24 cellular contexts compared by ENCODE assay signal in genomic region chr15:69288531-69289311, GRCh38. TPM values are rescaled to one million over a fixed set of nuclear protein-coding genes. Genes with fewer than 3 reads are reported as not detected.
DNase-seq lines count a peak whose midpoint lies in the region; ATAC-seq and TF ChIP-seq lines count a peak whose summit lies in the region.
"Had no signal": no experiment of that assay in that cellular context is flagged by ENCODE, and none has a peak within 500 bp of the region (broad histone marks: within the 10 kb centered on the region; RNA-seq: fewer than 3 reads in every experiment).

No MANE protein-coding gene starts in this region.

- TF ChIP-seq CTCF in left ventricle myocardium inferior (IDR thresholded peaks at IDR 0.05; ENCODE audit: borderline replicate concordance) (no peak), lung (IDR thresholded peaks at IDR 0.05; ENCODE audit: control extremely low read depth, extremely low read depth) (no peak), Caco-2 (IDR thresholded peaks at IDR 0.05; ENCODE audit: insufficient read depth in 1 of 2, low read depth in 1 of 2, low read length in 1 of 2, severe bottlenecking in 1 of 2, unreplicated experiment in 1 of 2) (no peak)

- H3K27me3 Mint-ChIP-seq in Caco-2 (ENCODE audit: insufficient read depth, unreplicated experiment): no peaks in the 10 kb centered on the region
- peaks cover 0 to 4% (median 2%) of the 10 kb centered on the region in 5 donors for H3K27me3 Mint-ChIP-seq in naive thymus-derived CD8-positive, alpha-beta T cell
- H3K27me3 Mint-ChIP-seq: stimulated activated naive CD8-positive, alpha-beta T cell treated with anti-CD3 and anti-CD28 coated beads, Interleukin-15, Interleukin-2, amounts not matched to agents 100 ng/mL and 50 ng/mL, for 24 hours had no signal

- H3K27me3 ChIP-seq in left ventricle myocardium inferior (ENCODE audit: low read depth) (no peaks in the 10 kb centered on the region), lung (ENCODE audit: control insufficient read depth, insufficient read depth) (no peaks in the 10 kb centered on the region), Caco-2 (replicated peaks; ENCODE audit: control insufficient read depth, insufficient read depth, low read length) (no peaks in the 10 kb centered on the region)
- H3K27me3 ChIP-seq: gastroesophageal sphincter, tibial artery had no signal

- H3K36me3 ChIP-seq in left ventricle myocardium inferior (no peaks in the 10 kb centered on the region), lung (ENCODE audit: control insufficient read depth in 2 of 2, insufficient read depth in 2 of 2, low read length in 2 of 2) (no peaks in the 10 kb centered on the region), Caco-2 (ENCODE audit: control insufficient read depth, insufficient read depth, low read length) (no peaks in the 10 kb centered on the region)
- H3K36me3 ChIP-seq: esophagus muscularis mucosa, gastroesophageal sphincter, tibial artery had no signal

- intact Hi-C loops in left ventricle myocardium inferior (cut with micrococcal nuclease) (no loop called here), left cardiac atrium (cut with DNase I) (no loop called here), Caco-2 (cut with micrococcal nuclease; ENCODE audit: unreplicated experiment) (no loop called here)

- peaks cover 30% of the 10 kb centered on the region for H3K4me1 ChIP-seq in left ventricle myocardium inferior
- peaks cover 0 to 13% of the 10 kb centered on the region in 2 donors for H3K4me1 ChIP-seq in lung (ENCODE audit: control insufficient read depth in 2 of 2, insufficient read depth in 2 of 2, low read length in 2 of 2)
- peaks cover 22% of the 10 kb centered on the region for H3K4me1 ChIP-seq in Caco-2
- H3K4me1 ChIP-seq: gastroesophageal sphincter, tibial artery had no signal

- ATAC-seq in left cardiac atrium (no peak), lung (ENCODE audit: insufficient read depth, low FRiP score) (peak; percentile 42)
- no peak for ATAC-seq in naive thymus-derived CD8-positive, alpha-beta T cell
- ATAC-seq: activated T-cell treated with anti-CD3 and anti-CD28 coated beads, Interleukin-2, amount 50 U/mL, for 72 hours; gastroesophageal sphincter had no signal

- H3K4me1 Mint-ChIP-seq in Caco-2 (ENCODE audit: low read depth, unreplicated experiment): peaks cover 8% of the 10 kb centered on the region
- no peaks in the 10 kb centered on the region for H3K4me1 Mint-ChIP-seq in naive thymus-derived CD8-positive, alpha-beta T cell
- H3K4me1 Mint-ChIP-seq: central memory CD8-positive, alpha-beta T cell had no signal

- no peaks in the 10 kb centered on the region for H3K36me3 Mint-ChIP-seq in Caco-2 (ENCODE audit: insufficient read depth, unreplicated experiment)
- no peaks in the 10 kb centered on the region for H3K36me3 Mint-ChIP-seq in naive thymus-derived CD8-positive, alpha-beta T cell

- BruUV-seq in Caco-2 (replicated peaks; lab: Mats Ljungman, UMichigan): no TSS peak

- H3K4me3 Mint-ChIP-seq in Caco-2 (ENCODE audit: unreplicated experiment): no peak overlapping the region
- H3K4me3 Mint-ChIP-seq in naive thymus-derived CD8-positive, alpha-beta T cell: no peak overlapping the region
- H3K4me3 Mint-ChIP-seq: activated naive CD4-positive, alpha-beta T cell treated with anti-CD3 and anti-CD28 coated beads for 36 hours; activated T-cell treated with anti-CD3 and anti-CD28 coated beads, Interleukin-2, amount 50 U/mL, for 72 hours; central memory CD8-positive, alpha-beta T cell; stimulated activated naive CD8-positive, alpha-beta T cell treated with anti-CD3 and anti-CD28 coated beads, Interleukin-15, Interleukin-2, amounts not matched to agents 100 ng/mL and 50 ng/mL, for 24 hours had no signal

- no peaks in the 10 kb centered on the region for H3K9me3 Mint-ChIP-seq in Caco-2 (ENCODE audit: unreplicated experiment)
- H3K9me3 Mint-ChIP-seq in naive thymus-derived CD8-positive, alpha-beta T cell: no peaks in the 10 kb centered on the region
- H3K9me3 Mint-ChIP-seq: activated naive CD4-positive, alpha-beta T cell treated with anti-CD3 and anti-CD28 coated beads for 36 hours; activated T-cell treated with anti-CD3 and anti-CD28 coated beads, Interleukin-2, amount 50 U/mL, for 72 hours; central memory CD8-positive, alpha-beta T cell; stimulated activated naive CD8-positive, alpha-beta T cell treated with anti-CD3 and anti-CD28 coated beads, Interleukin-15, Interleukin-2, amounts not matched to agents 100 ng/mL and 50 ng/mL, for 24 hours had no signal

- peak overlapping the region; percentile 82 for H3K27ac ChIP-seq in left ventricle myocardium inferior (replicated peaks)
- H3K27ac ChIP-seq in epithelial cell of prostate: no peak overlapping the region
- H3K27ac ChIP-seq in lung (ENCODE audit: low read depth in 1 of 2, low read length in 1 of 2): peak overlapping the region in 1 of 2 donors; percentile 70
- H3K27ac ChIP-seq: esophagus muscularis mucosa, tibial artery had no signal

- WGBS in lung, 2 donors: 64 to 83% methylated on average over 11 of the region's 11 CpGs

- POLR2A ChIA-PET in Caco-2 (lab: Charles Lee): interaction anchor here (0.6 kb wide), 1 partner anchor 22 kb away, joined by 3 read pairs; no protein-coding TSS in a partner anchor
- POLR2A ChIA-PET in naive thymus-derived CD8-positive, alpha-beta T cell (lab: Charles Lee): no interaction called here

- H3K27ac Mint-ChIP-seq in Caco-2 (ENCODE audit: unreplicated experiment): no peak overlapping the region
- H3K27ac Mint-ChIP-seq in naive thymus-derived CD8-positive, alpha-beta T cell: no peak overlapping the region
- H3K27ac Mint-ChIP-seq: activated naive CD4-positive, alpha-beta T cell treated with anti-CD3 and anti-CD28 coated beads for 36 hours; activated T-cell treated with anti-CD3 and anti-CD28 coated beads, Interleukin-2, amount 50 U/mL, for 72 hours; stimulated activated naive CD8-positive, alpha-beta T cell treated with anti-CD3 and anti-CD28 coated beads, Interleukin-15, Interleukin-2, amounts not matched to agents 100 ng/mL and 50 ng/mL, for 24 hours had no signal

- CTCF ChIA-PET in Caco-2 (lab: Charles Lee): interaction anchor here (0.9 to 1.1 kb wide), 2 partner anchors 174 to 230 kb away, joined by 3 read pairs; no protein-coding TSS in a partner anchor

- no peak overlapping the region for H3K4me3 ChIP-seq in left ventricle myocardium inferior
- no peak overlapping the region for H3K4me3 ChIP-seq in lung
- H3K4me3 ChIP-seq in Caco-2 (ENCODE audit: low read depth, low read length): no peak overlapping the region
- H3K4me3 ChIP-seq: esophagus muscularis mucosa, gastroesophageal sphincter, smooth muscle cell, tibial artery had no signal

- H3K9me3 ChIP-seq in left ventricle myocardium inferior (replicated peaks): no peaks in the 10 kb centered on the region
- no peaks in the 10 kb centered on the region for H3K9me3 ChIP-seq in lung (ENCODE audit: control insufficient read depth in 2 of 2, insufficient read depth in 1 of 2, low read length in 1 of 2)
- no peaks in the 10 kb centered on the region for H3K9me3 ChIP-seq in Caco-2
- H3K9me3 ChIP-seq: esophagus muscularis mucosa, gastroesophageal sphincter, tibial artery had no signal

- DNase-seq in left ventricle myocardium inferior (no peak), left cardiac atrium (no peak), epithelial cell of prostate (ENCODE audit: low read depth, low spot score) (peak; percentile 12), lung (ENCODE audit: low spot score) (peak; percentile 57), amygdala (lab: John Stamatoyannopoulos, UW) (no peak), T-helper 9 cell (no peak), Caco-2 (no peak)
- no peak for DNase-seq in naive thymus-derived CD8-positive, alpha-beta T cell
- DNase-seq: activated naive CD4-positive, alpha-beta T cell treated with anti-CD3 and anti-CD28 coated beads for 36 hours; activated T-cell treated with anti-CD3 and anti-CD28 coated beads, Interleukin-2, amount 50 U/mL, for 72 hours; Kasumi-1; kidney glomerular epithelial cell; NCI-H1048; NCI-H1930; retina; Right ventricle myocardium superior; stimulated activated CD4-positive, alpha-beta T cell treated with anti-CD3 and anti-CD28 coated beads, Interleukin-4, amount 100 ng/mL, for 1 hour; SW 1271; tibial artery had no signal

RNA-seq across cellular contexts. Expression of gene PAQR5, which starts 10.0 kb away (rescaled TPM):
- total RNA-seq in left ventricle myocardium inferior: 0.63 TPM
- 1 to 10 TPM in 1 of 2 donors, under 1 TPM in 1; 0.62 to 1.2 TPM for total RNA-seq in left cardiac atrium
- total RNA-seq in lung: 10 to 100 TPM in 1 of 2 donors, 1 to 10 TPM in 1; 2.3 to 22.6 TPM
- polyA plus RNA-seq in lung: 10 to 100 TPM in 1 of 2 donors, 1 to 10 TPM in 1; 9.2 to 11.8 TPM
- 3.4 and 5.4 TPM in 2 replicates for total RNA-seq in Caco-2 (2022)
- not detected for total RNA-seq in naive thymus-derived CD8-positive, alpha-beta T cell
- polyA plus RNA-seq in naive thymus-derived CD8-positive, alpha-beta T cell: not detected

Comparison
In these comparisons a context has a peak if more than half of its experiments do, and no peak if none do; other contexts are left out.
1. DNase-seq: peak in epithelial cell of prostate (single experiment) and lung (single experiment); none in left ventricle myocardium inferior (single experiment), left cardiac atrium (single experiment), amygdala (0 of 56), T-helper 9 cell (single experiment), Caco-2 (0 of 2) and naive thymus-derived CD8-positive, alpha-beta T cell (0 of 10).